ENCODE assay signal across 20 cellular contexts in genomic region chr2:100294162-100294497, GRCh38. TPM values are rescaled to one million over a fixed set of nuclear protein-coding genes. Genes with fewer than 3 reads are reported as not detected.
"Had no signal": no experiment of that assay in that cellular context is flagged by ENCODE, and none has a peak within 500 bp of the region (broad histone marks: within the 10 kb centered on the region; RNA-seq: fewer than 3 reads in every experiment).

No MANE protein-coding gene starts in this region.

- H3K27me3 ChIP-seq: SJCRH30 had no signal

- H3K27ac ChIP-seq: RWPE1, SJCRH30 had no signal

- H3K9me3 ChIP-seq: SJCRH30 had no signal

- H3K36me3 ChIP-seq: SJCRH30 had no signal

- H3K4me3 ChIP-seq: SJCRH30 had no signal

- DNase-seq: KBM-7, MV-4-11, NCI-H1092, NCI-H1105 treated with DMSO at 0.1 percent for 48 hours, NCI-H1417 treated with DMSO at 0.1 percent for 48 hours, NCI-H146, NCI-H1694 treated with DMSO at 0.1 percent for 48 hours, NCI-H1930, NCI-H2081, NCI-H2107, NCI-H2227 treated with DMSO at 0.1 percent for 48 hours, NCI-H524, NCI-H526 treated with DMSO at 0.1 percent for 48 hours, NCI-H748 treated with DMSO at 0.1 percent for 48 hours, SHP77 treated with DMSO at 0.1 percent for 48 hours, SJCRH30 had no signal

- ATAC-seq: SK-N-SH treated with all-trans-retinoic acid at 6 μM for 48 hours had no signal

RNA-seq across cellular contexts. Expression of gene LONRF2, which starts 28.2 kb away (rescaled TPM):
- total RNA-seq: LHCN-M2, MCF 10A, SJCRH30 had no signal
